ENCODE assay signal across 9 cellular contexts in the genomic region with DNA sequence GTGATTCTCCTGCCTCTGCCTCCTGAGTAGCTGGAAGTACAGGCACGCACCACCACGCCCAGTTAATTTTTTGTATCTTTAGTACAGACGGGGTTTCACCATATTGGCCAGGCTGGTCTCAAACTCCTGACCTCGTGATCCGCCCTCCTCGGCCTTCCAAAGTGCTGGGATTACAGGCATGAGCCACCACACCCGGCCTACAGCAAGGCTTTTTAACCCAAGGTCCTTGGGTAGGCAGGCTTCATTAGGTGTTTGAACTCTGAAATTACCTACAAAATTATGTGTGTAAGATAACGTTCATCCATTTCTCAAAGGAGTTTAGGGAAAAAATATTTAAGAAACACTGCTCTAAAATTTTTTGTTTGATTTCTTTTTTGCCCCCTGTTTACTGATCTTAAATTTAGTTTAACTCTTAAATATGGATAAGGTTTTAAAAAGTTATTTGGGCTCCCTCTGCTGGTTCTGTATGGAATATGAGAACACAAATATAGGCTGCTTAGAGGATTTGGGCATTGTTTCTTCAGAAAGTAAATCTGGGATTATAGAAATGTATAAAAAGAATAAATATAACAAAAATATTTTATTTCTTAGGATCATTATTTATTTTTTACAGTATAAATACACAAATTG.
DNase-seq lines count a peak whose midpoint lies in the region; ATAC-seq and TF ChIP-seq lines count a peak whose summit lies in the region.
"Had no signal": no experiment of that assay in that cellular context is flagged by ENCODE, and none has a peak within 500 bp of the region (broad histone marks: within the 10 kb centered on the region; RNA-seq: fewer than 3 reads in every experiment).

No MANE protein-coding gene starts in this region.

- TF ChIP-seq POLR2A in stomach (IDR thresholded peaks at IDR 0.05) (no peak), GM18505 (IDR thresholded peaks at IDR 0.05; ENCODE audit: borderline replicate concordance, extremely low read depth, insufficient read depth, insufficient read length) (no peak)

- no peak overlapping the region for H3K9ac ChIP-seq in DND-41 (ENCODE audit: low read depth, low read length)

- no peak for DNase-seq in DND-41
- DNase-seq in RWPE2 (ENCODE audit: low spot score) = no peak
- no peak for DNase-seq in foreskin keratinocyte
- DNase-seq in stomach = no peak
- no peak for DNase-seq in NCI-H146 (lab: John Stamatoyannopoulos, UW)
- no peak for DNase-seq in NCI-H526 treated with DMSO at 0.1 percent for 48 hours (lab: John Stamatoyannopoulos, UW)

- H3K27me3 ChIP-seq in DND-41 (ENCODE audit: insufficient read depth, low read length, poor library complexity) (no peaks in the 10 kb centered on the region), RWPE2 (ENCODE audit: insufficient read depth, poor library complexity, severe bottlenecking) (no peaks in the 10 kb centered on the region), foreskin keratinocyte (no peaks in the 10 kb centered on the region), stomach (no peaks in the 10 kb centered on the region)
- H3K27me3 ChIP-seq: SJCRH30 had no signal

- no peaks in the 10 kb centered on the region for H3K79me2 ChIP-seq in DND-41 (ENCODE audit: insufficient read depth, low read length)

- H3K4me1 ChIP-seq in DND-41 (ENCODE audit: insufficient read depth, low read length) (no peaks in the 10 kb centered on the region), RWPE2 (ENCODE audit: insufficient read depth, poor library complexity, severe bottlenecking) (no peaks in the 10 kb centered on the region), foreskin keratinocyte (no peaks in the 10 kb centered on the region), stomach (peaks cover 0 to 13% (median 2%) of the 10 kb centered on the region in 4 donors)
- H3K4me1 ChIP-seq: SJCRH30 had no signal

- TF ChIP-seq CTCF in DND-41 (IDR thresholded peaks at IDR 0.05; ENCODE audit: borderline replicate concordance, extremely low read depth, low read length, poor library complexity, severe bottlenecking) (peak; percentile 69), RWPE2 (IDR thresholded peaks at IDR 0.05; ENCODE audit: poor library complexity, severe bottlenecking) (peak; percentile 78), foreskin keratinocyte (conservative IDR thresholded peaks at IDR 0.05) (peak; percentile 69), stomach (IDR thresholded peaks at IDR 0.05) (peak in 4 of 7 experiments; percentile 38 to 63 (median 44))

- H3K36me3 ChIP-seq in DND-41 (ENCODE audit: insufficient read depth, low read length) (no peaks in the 10 kb centered on the region), RWPE2 (ENCODE audit: low read depth) (peaks cover 87% of the 10 kb centered on the region), stomach (peaks cover 9 to 90% (median 69%) of the 10 kb centered on the region in 4 donors)

- no peak for TF ChIP-seq EP300 in stomach (IDR thresholded peaks at IDR 0.05)

- intact Hi-C loops in stomach (cut with DNase I; ENCODE audit: low total_unique reads) = loop anchor here (10.0 kb wide), 1 partner anchor 222 kb away; no protein-coding TSS in a partner anchor

- H3K9me3 ChIP-seq in DND-41 (ENCODE audit: insufficient read depth, low read length, severe bottlenecking) = no peaks in the 10 kb centered on the region
- H3K9me3 ChIP-seq in RWPE2 (ENCODE audit: severe bottlenecking) = no peaks in the 10 kb centered on the region
- H3K9me3 ChIP-seq in stomach = no peaks in the 10 kb centered on the region
- H3K9me3 ChIP-seq: SJCRH30 had no signal

- H2AFZ ChIP-seq in DND-41 (ENCODE audit: low read depth, low read length) = no peak overlapping the region

- H3K4me3 ChIP-seq in DND-41 (ENCODE audit: low read depth in 1 of 2, low read length in 2 of 2) (no peak overlapping the region), RWPE2 (ENCODE audit: severe bottlenecking) (no peak overlapping the region), stomach (no peak overlapping the region)
- H3K4me3 ChIP-seq: SJCRH30 had no signal

- H3K27ac ChIP-seq in DND-41 (ENCODE audit: low read length) (no peak overlapping the region), RWPE2 (ENCODE audit: poor library complexity, severe bottlenecking) (no peak overlapping the region), foreskin keratinocyte (no peak overlapping the region), stomach (peak overlapping the region in 2 of 5 donors; percentile 14 to 70)
- H3K27ac ChIP-seq: SJCRH30 had no signal

- WGBS in stomach, 5 donors = 49 to 65% (median 58%) methylated on average over 8 of the region's 8 CpGs

- no peak overlapping the region for H3K4me2 ChIP-seq in DND-41 (ENCODE audit: insufficient read depth, low read length)

- ATAC-seq in DND-41 (ENCODE audit: insufficient read depth, low read depth) (peak; percentile 60; the same call in 1 of the 3 replicates), HG02885 (IDR thresholded peaks at IDR 0.05; ENCODE audit: poor library complexity, unreplicated experiment) (peak; percentile 61), RWPE2 (ENCODE audit: low read depth) (0 out of 3 replicates have a peak, but pooled peaks have one; percentile 37), foreskin keratinocyte (peak; percentile 51), GM18505 (IDR thresholded peaks at IDR 0.05; ENCODE audit: unreplicated experiment) (no peak)

- no peaks in the 10 kb centered on the region for H4K20me1 ChIP-seq in DND-41 (ENCODE audit: insufficient read depth, low read length)
